In the genomic region with DNA sequence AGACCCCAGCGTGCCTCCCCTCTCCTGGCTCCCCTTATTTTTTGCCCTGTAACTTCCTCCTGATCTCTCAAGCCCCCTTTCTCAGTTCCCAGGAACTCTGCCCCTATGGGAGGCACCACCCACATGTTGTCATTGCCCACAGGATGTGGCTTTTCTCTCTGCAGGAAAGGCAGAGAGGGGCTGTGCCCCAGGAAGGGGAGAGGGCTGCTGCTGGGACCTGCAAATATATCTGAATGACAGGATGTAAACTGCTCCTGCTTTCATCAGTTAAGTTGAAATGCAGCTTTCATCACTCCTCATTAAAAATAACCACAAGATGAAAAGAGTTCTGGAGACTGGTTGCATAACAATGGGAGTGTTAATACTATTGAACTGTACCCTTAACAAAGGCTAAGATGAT, we compare ENCODE assay signal across 15 cellular contexts.
A peak's percentile ranks its signal among the peaks of the same experiment; 100 is the strongest.
DNase-seq lines count a peak whose midpoint lies in the region; ATAC-seq and TF ChIP-seq lines count a peak whose summit lies in the region.
"Had no signal": no experiment of that assay in that cellular context is flagged by ENCODE, and none has a peak within 500 bp of the region (broad histone marks: within the 10 kb centered on the region; RNA-seq: fewer than 3 reads in every experiment).

No MANE protein-coding gene starts in this region.

- peak overlapping the region; percentile 8 for H3K27ac Mint-ChIP-seq in activated B cell treated with CpG ODN at 0.5 μM for 24 hours
- peak overlapping the region; percentile 81 to 98 (median 96) for H3K27ac Mint-ChIP-seq in naive thymus-derived CD4-positive, alpha-beta T cell
- no peak overlapping the region for H3K27ac Mint-ChIP-seq in neural progenitor cell

- no peaks in the 10 kb centered on the region for H3K27me3 Mint-ChIP-seq in activated B cell treated with CpG ODN at 0.5 μM for 24 hours
- H3K27me3 Mint-ChIP-seq in naive thymus-derived CD4-positive, alpha-beta T cell = no peaks in the 10 kb centered on the region
- H3K27me3 Mint-ChIP-seq in neural progenitor cell (ENCODE audit: insufficient read depth, low read depth) = no peaks in the 10 kb centered on the region

- H3K36me3 ChIP-seq in Loucy (ENCODE audit: insufficient read depth, low read length) = peaks cover 17% of the 10 kb centered on the region; the same call in 1 of the 2 replicates
- no peaks in the 10 kb centered on the region for H3K36me3 ChIP-seq in naive thymus-derived CD4-positive, alpha-beta T cell (ENCODE audit: control insufficient read depth in 2 of 3, insufficient read depth in 3 of 3, low read length in 3 of 3)
- H3K36me3 ChIP-seq in thyroid gland = peaks cover 23 to 36% of the 10 kb centered on the region in 2 donors
- H3K36me3 ChIP-seq in neural progenitor cell = no peaks in the 10 kb centered on the region

- H3K9me3 ChIP-seq in Loucy (ENCODE audit: insufficient read depth, low read depth, low read length) (no peaks in the 10 kb centered on the region), thyroid gland (no peaks in the 10 kb centered on the region), neural progenitor cell (ENCODE audit: low read depth) (no peaks in the 10 kb centered on the region)
- no peaks in the 10 kb centered on the region for H3K9me3 ChIP-seq in naive thymus-derived CD4-positive, alpha-beta T cell (ENCODE audit: control insufficient read depth in 2 of 3, low read length in 3 of 3)

- H3K9me2 ChIP-seq in Loucy (replicated peaks; ENCODE audit: low read depth, low read length) = no peaks in the 10 kb centered on the region

- H2AFZ ChIP-seq in Loucy (ENCODE audit: low read length) = no peak overlapping the region
- H2AFZ ChIP-seq in neural progenitor cell (replicated peaks) = no peak overlapping the region

- DNase-seq in GDM1 (lab: John Stamatoyannopoulos, UW) (peak; percentile 58), activated B cell treated with CpG ODN at 0.5 μM for 24 hours (no peak), thyroid gland (no peak), neural progenitor cell (ENCODE audit: low spot score) (no peak)
- DNase-seq in naive thymus-derived CD4-positive, alpha-beta T cell = peak in 7 of 9 donors; percentile 29 to 71 (median 63)
- DNase-seq: activated CD4-positive, alpha-beta T cell treated with anti-CD3 and anti-CD28 coated beads for 1 hour; aorta; effector CD8-positive, alpha-beta T cell; glutamatergic neuron; NCI-H345; stimulated activated CD4-positive, alpha-beta T cell treated with anti-CD3 and anti-CD28 coated beads, Interleukin-1b, Interleukin-23, amount 100 ng/mL, for 48 hours; stimulated activated naive CD4-positive, alpha-beta T cell treated with Interleukin-2 at 50 U/mL for 16 hours had no signal

- H3K4me3 ChIP-seq in Loucy (ENCODE audit: low read length, poor library complexity, severe bottlenecking) = peak overlapping the region; percentile 51
- H3K4me3 ChIP-seq in naive thymus-derived CD4-positive, alpha-beta T cell (ENCODE audit: low read length) = peak overlapping the region; percentile 3
- H3K4me3 ChIP-seq in thyroid gland (replicated peaks in 1 of 3) = no peak overlapping the region
- H3K4me3 ChIP-seq in neural progenitor cell = no peak overlapping the region

- no peak for TF ChIP-seq CTCF in Loucy (conservative IDR thresholded peaks at IDR 0.05; ENCODE audit: low read length)
- no peak for TF ChIP-seq CTCF in activated B cell treated with CpG ODN at 0.5 μM for 24 hours (IDR thresholded peaks at IDR 0.05)
- TF ChIP-seq CTCF in thyroid gland (IDR thresholded peaks at IDR 0.05) = no peak
- no peak for TF ChIP-seq CTCF in neural progenitor cell (IDR thresholded peaks at IDR 0.05)

- H3K79me2 ChIP-seq in Loucy (ENCODE audit: insufficient read depth, low read length) = no peaks in the 10 kb centered on the region
- no peaks in the 10 kb centered on the region for H3K79me2 ChIP-seq in neural progenitor cell (ENCODE audit: low read depth)

- ATAC-seq in activated B cell treated with CpG ODN at 0.5 μM for 24 hours (ENCODE audit: low read depth) (no peak), GM19351 (IDR thresholded peaks at IDR 0.05; ENCODE audit: unreplicated experiment) (no peak)
- peak; percentile 77 for ATAC-seq in naive thymus-derived CD4-positive, alpha-beta T cell

- POLR2A ChIA-PET in activated B cell treated with CpG ODN at 0.5 μM for 24 hours (lab: Charles Lee) = no interaction called here
- POLR2A ChIA-PET in naive thymus-derived CD4-positive, alpha-beta T cell (lab: Charles Lee) = interaction anchor here (1.0 to 1.7 kb wide), 3 partner anchors 9 to 141 kb away, joined by 3 to 6 read pairs (median 4); no protein-coding TSS in a partner anchor

- H3K9me3 Mint-ChIP-seq in activated B cell treated with CpG ODN at 0.5 μM for 24 hours (no peaks in the 10 kb centered on the region), neural progenitor cell (no peaks in the 10 kb centered on the region)
- H3K9me3 Mint-ChIP-seq in naive thymus-derived CD4-positive, alpha-beta T cell = peaks cover 0 to 1% (median 0%) of the 10 kb centered on the region in 11 donors

- H3K4me3 Mint-ChIP-seq in activated B cell treated with CpG ODN at 0.5 μM for 24 hours (no peak overlapping the region), neural progenitor cell (no peak overlapping the region)
- peak overlapping the region; percentile 61 to 84 (median 74) for H3K4me3 Mint-ChIP-seq in naive thymus-derived CD4-positive, alpha-beta T cell

- H3K4me1 ChIP-seq in Loucy (ENCODE audit: insufficient read depth, low read length, poor library complexity, severe bottlenecking) (peaks cover 81% of the 10 kb centered on the region), thyroid gland (peaks cover 0 to 5% of the 10 kb centered on the region in 2 donors), neural progenitor cell (no peaks in the 10 kb centered on the region)
- peaks cover 17 to 66% of the 10 kb centered on the region in 2 donors for H3K4me1 ChIP-seq in naive thymus-derived CD4-positive, alpha-beta T cell (ENCODE audit: control insufficient read depth in 2 of 2, insufficient read depth in 2 of 2, low read length in 2 of 2)

- intact Hi-C loops in activated B cell treated with CpG ODN at 0.5 μM for 24 hours (cut with micrococcal nuclease) (loop anchor here (10.0 kb wide), 1 partner anchor 192 kb away; no protein-coding TSS in a partner anchor), thyroid gland (cut with DNase I) (no loop called here)
- intact Hi-C loops in naive thymus-derived CD4-positive, alpha-beta T cell (cut with micrococcal nuclease) = loop anchor here (1.0 to 10.0 kb wide), 3 partner anchors 8 to 282 kb away; a partner anchor contains a TSS

- H3K27me3 ChIP-seq in Loucy (ENCODE audit: insufficient read depth, low read length, poor library complexity, severe bottlenecking) (no peaks in the 10 kb centered on the region), thyroid gland (no peaks in the 10 kb centered on the region), neural progenitor cell (no peaks in the 10 kb centered on the region)
- no peaks in the 10 kb centered on the region for H3K27me3 ChIP-seq in naive thymus-derived CD4-positive, alpha-beta T cell (ENCODE audit: control insufficient read depth in 2 of 2, insufficient read depth in 2 of 2, low read length in 2 of 2)

- CTCF ChIA-PET in activated B cell treated with CpG ODN at 0.5 μM for 24 hours (lab: Charles Lee) = no interaction called here
- CTCF ChIA-PET in naive thymus-derived CD4-positive, alpha-beta T cell (lab: Charles Lee) = interaction anchor here (0.6 to 0.7 kb wide), 2 partner anchors 10 to 694 kb away, joined by 3 read pairs; no protein-coding TSS in a partner anchor

- H3F3A ChIP-seq in Loucy (ENCODE audit: low read depth) (peaks cover 4% of the 10 kb centered on the region; the same call in 1 of the 2 replicates), neural progenitor cell (ENCODE audit: low read depth) (no peaks in the 10 kb centered on the region)

- no peak for TF ChIP-seq POLR2A in thyroid gland (IDR thresholded peaks at IDR 0.05)

- H3K27ac ChIP-seq in naive thymus-derived CD4-positive, alpha-beta T cell (ENCODE audit: low read depth, low read length) = peak overlapping the region; percentile 64
- no peak overlapping the region for H3K27ac ChIP-seq in thyroid gland
- H3K27ac ChIP-seq in neural progenitor cell = no peak overlapping the region
- H3K27ac ChIP-seq: KMS-11 had no signal

- H3K4me2 ChIP-seq in Loucy (ENCODE audit: low read depth, low read length, poor library complexity, severe bottlenecking) (peak overlapping the region; percentile 82), neural progenitor cell (no peak overlapping the region)
- H3K4me2 ChIP-seq: KMS-11 had no signal

- H4K20me1 ChIP-seq in Loucy (ENCODE audit: insufficient read depth, low read length, poor library complexity, severe bottlenecking) (no peaks in the 10 kb centered on the region), neural progenitor cell (ENCODE audit: low read depth) (no peaks in the 10 kb centered on the region)

- WGBS in thyroid gland, 2 donors = 83 to 96% methylated on average over 1 of the region's 1 CpG

- H3K36me3 Mint-ChIP-seq in activated B cell treated with CpG ODN at 0.5 μM for 24 hours (ENCODE audit: low read depth) = peaks cover 70% of the 10 kb centered on the region
- H3K36me3 Mint-ChIP-seq in naive thymus-derived CD4-positive, alpha-beta T cell = peaks cover 12 to 62% (median 48%) of the 10 kb centered on the region in 5 donors
- H3K36me3 Mint-ChIP-seq in neural progenitor cell = peaks cover 56% of the 10 kb centered on the region

- H3K9ac ChIP-seq in Loucy (ENCODE audit: low read depth, low read length, poor library complexity, severe bottlenecking) (peak overlapping the region; percentile 58), neural progenitor cell (no peak overlapping the region)
- H3K9ac ChIP-seq: KMS-11 had no signal

- H3K4me1 Mint-ChIP-seq in activated B cell treated with CpG ODN at 0.5 μM for 24 hours = peaks cover 15% of the 10 kb centered on the region
- peaks cover 58 to 90% (median 81%) of the 10 kb centered on the region in 7 donors for H3K4me1 Mint-ChIP-seq in naive thymus-derived CD4-positive, alpha-beta T cell
- H3K4me1 Mint-ChIP-seq in neural progenitor cell = peaks cover 6% of the 10 kb centered on the region

Comparison
In these comparisons a context has a peak if more than half of its experiments do, and no peak if none do; other contexts are left out.
1. DNase-seq: peak in GDM1 (single experiment) and naive thymus-derived CD4-positive, alpha-beta T cell (7 of 9); none in activated B cell treated with CpG ODN at 0.5 μM for 24 hours (single experiment), thyroid gland (0 of 2) and neural progenitor cell (single experiment).
2. H3K4me3 ChIP-seq: peak in Loucy (single experiment) and naive thymus-derived CD4-positive, alpha-beta T cell (single experiment); none in thyroid gland (0 of 3) and neural progenitor cell (single experiment).
3. H3K4me3 Mint-ChIP-seq: peak in naive thymus-derived CD4-positive, alpha-beta T cell (10 of 10); none in activated B cell treated with CpG ODN at 0.5 μM for 24 hours (single experiment) and neural progenitor cell (single experiment).